Comparison of ENCODE assay signal across 9 cellular contexts in genomic region chr21:36698160-36699025, GRCh38. TPM values are rescaled to one million over a fixed set of nuclear protein-coding genes. Genes with fewer than 3 reads are reported as not detected.
A peak's percentile ranks its signal among the peaks of the same experiment; 100 is the strongest.
DNase-seq lines count a peak whose midpoint lies in the region; ATAC-seq lines count a peak whose summit lies in the region.
"Had no signal": no experiment of that assay in that cellular context is flagged by ENCODE, and none has a peak within 500 bp of the region (broad histone marks: within the 10 kb centered on the region; RNA-seq: fewer than 3 reads in every experiment).

No MANE protein-coding gene starts in this region.

- peak; percentile 41 for ATAC-seq in left lobe of liver
- no peak for ATAC-seq in stimulated activated memory B cell treated with anti-CD40 and anti-IgM and Interleukin-4, amounts not matched to agents 10 μg/mL and 1 μg/mL and 100 μg/mL, for 72 hours

- no peaks in the 10 kb centered on the region for H3K9me3 ChIP-seq in adipocyte (ENCODE audit: control insufficient read depth, low read length)

- peaks cover 3% of the 10 kb centered on the region for H3K36me3 Mint-ChIP-seq in activated naive CD4-positive, alpha-beta T cell treated with anti-CD3 and anti-CD28 coated beads, Interleukin-2, amount 10 ng/mL, durations not matched to agents 7 days and 5 days
- no peaks in the 10 kb centered on the region for H3K36me3 Mint-ChIP-seq in stimulated activated memory B cell treated with anti-CD40 and anti-IgM and Interleukin-4, amounts not matched to agents 10 μg/mL and 1 μg/mL and 100 μg/mL, for 72 hours

- H3K4me3 ChIP-seq in adipocyte (ENCODE audit: low read length) = peak overlapping the region; percentile 75
- peak overlapping the region; percentile 39 for H3K4me3 ChIP-seq in urinary bladder (ENCODE audit: low read depth, low read length)

- peaks cover 75% of the 10 kb centered on the region for H3K27me3 ChIP-seq in adipocyte (replicated peaks; ENCODE audit: control insufficient read depth, insufficient read depth, low read length)

- H3K27me3 Mint-ChIP-seq in activated naive CD4-positive, alpha-beta T cell treated with anti-CD3 and anti-CD28 coated beads, Interleukin-2, amount 10 ng/mL, durations not matched to agents 7 days and 5 days = peaks cover 100% of the 10 kb centered on the region
- H3K27me3 Mint-ChIP-seq in stimulated activated memory B cell treated with anti-CD40 and anti-IgM and Interleukin-4, amounts not matched to agents 10 μg/mL and 1 μg/mL and 100 μg/mL, for 72 hours = peaks cover 93% of the 10 kb centered on the region

- 1% methylated on average over 80 of the region's 80 CpGs for WGBS in urinary bladder

- H3K9me3 Mint-ChIP-seq in activated naive CD4-positive, alpha-beta T cell treated with anti-CD3 and anti-CD28 coated beads, Interleukin-2, amount 10 ng/mL, durations not matched to agents 7 days and 5 days = no peaks in the 10 kb centered on the region
- H3K9me3 Mint-ChIP-seq in stimulated activated memory B cell treated with anti-CD40 and anti-IgM and Interleukin-4, amounts not matched to agents 10 μg/mL and 1 μg/mL and 100 μg/mL, for 72 hours = no peaks in the 10 kb centered on the region

- H3K4me1 ChIP-seq in adipocyte (ENCODE audit: control insufficient read depth, insufficient read depth, low read length) (peaks cover 9% of the 10 kb centered on the region), urinary bladder (ENCODE audit: insufficient read depth) (peaks cover 6% of the 10 kb centered on the region)

- H3K36me3 ChIP-seq in adipocyte (ENCODE audit: control insufficient read depth, insufficient read depth, low read length, severe bottlenecking) (no peaks in the 10 kb centered on the region), urinary bladder (ENCODE audit: insufficient read depth) (no peaks in the 10 kb centered on the region)

- no peak overlapping the region for H3K4me3 Mint-ChIP-seq in activated naive CD4-positive, alpha-beta T cell treated with anti-CD3 and anti-CD28 coated beads, Interleukin-2, amount 10 ng/mL, durations not matched to agents 7 days and 5 days
- H3K4me3 Mint-ChIP-seq in stimulated activated memory B cell treated with anti-CD40 and anti-IgM and Interleukin-4, amounts not matched to agents 10 μg/mL and 1 μg/mL and 100 μg/mL, for 72 hours = no peak overlapping the region

- CTCF ChIA-PET in activated naive CD4-positive, alpha-beta T cell treated with anti-CD3 and anti-CD28 coated beads, Interleukin-2, amount 10 ng/mL, durations not matched to agents 7 days and 5 days (lab: Charles Lee) = no interaction called here

- no peak for DNase-seq in activated naive CD4-positive, alpha-beta T cell treated with anti-CD3 and anti-CD28 coated beads, Interleukin-2, amount 10 ng/mL, durations not matched to agents 7 days and 5 days
- no peak for DNase-seq in activated naive CD4-positive, alpha-beta T cell (lab: John Stamatoyannopoulos, UW)
- no peak for DNase-seq in adipocyte (ENCODE audit: low read depth)
- DNase-seq in left lobe of liver (ENCODE audit: low spot score) = no peak
- no peak for DNase-seq in NCI-H2227 treated with DMSO at 0.1 percent for 48 hours (lab: John Stamatoyannopoulos, UW)
- no peak for DNase-seq in stimulated activated naive CD4-positive, alpha-beta T cell (lab: John Stamatoyannopoulos, UW)
- DNase-seq: T-helper 2 cell had no signal

- H3K9ac ChIP-seq in adipocyte (ENCODE audit: low read length) = peak overlapping the region; percentile 51

- H3K27ac ChIP-seq in urinary bladder (ENCODE audit: low read depth) = no peak overlapping the region

- H3K4me1 Mint-ChIP-seq in activated naive CD4-positive, alpha-beta T cell treated with anti-CD3 and anti-CD28 coated beads, Interleukin-2, amount 10 ng/mL, durations not matched to agents 7 days and 5 days = peaks cover 16% of the 10 kb centered on the region
- H3K4me1 Mint-ChIP-seq in stimulated activated memory B cell treated with anti-CD40 and anti-IgM and Interleukin-4, amounts not matched to agents 10 μg/mL and 1 μg/mL and 100 μg/mL, for 72 hours = peaks cover 11% of the 10 kb centered on the region

- H3K27ac Mint-ChIP-seq in activated naive CD4-positive, alpha-beta T cell treated with anti-CD3 and anti-CD28 coated beads, Interleukin-2, amount 10 ng/mL, durations not matched to agents 7 days and 5 days = peak overlapping the region; percentile 14
- no peak overlapping the region for H3K27ac Mint-ChIP-seq in stimulated activated memory B cell treated with anti-CD40 and anti-IgM and Interleukin-4, amounts not matched to agents 10 μg/mL and 1 μg/mL and 100 μg/mL, for 72 hours

RNA-seq across cellular contexts. Expression of gene SIM2, which starts 0.5 kb away (rescaled TPM):
- total RNA-seq in left lobe of liver (not detected), urinary bladder (0.63 TPM)
- 0.06 TPM for polyA plus RNA-seq in urinary bladder
